ENCODE assay signal across 8 cellular contexts in the genomic region with DNA sequence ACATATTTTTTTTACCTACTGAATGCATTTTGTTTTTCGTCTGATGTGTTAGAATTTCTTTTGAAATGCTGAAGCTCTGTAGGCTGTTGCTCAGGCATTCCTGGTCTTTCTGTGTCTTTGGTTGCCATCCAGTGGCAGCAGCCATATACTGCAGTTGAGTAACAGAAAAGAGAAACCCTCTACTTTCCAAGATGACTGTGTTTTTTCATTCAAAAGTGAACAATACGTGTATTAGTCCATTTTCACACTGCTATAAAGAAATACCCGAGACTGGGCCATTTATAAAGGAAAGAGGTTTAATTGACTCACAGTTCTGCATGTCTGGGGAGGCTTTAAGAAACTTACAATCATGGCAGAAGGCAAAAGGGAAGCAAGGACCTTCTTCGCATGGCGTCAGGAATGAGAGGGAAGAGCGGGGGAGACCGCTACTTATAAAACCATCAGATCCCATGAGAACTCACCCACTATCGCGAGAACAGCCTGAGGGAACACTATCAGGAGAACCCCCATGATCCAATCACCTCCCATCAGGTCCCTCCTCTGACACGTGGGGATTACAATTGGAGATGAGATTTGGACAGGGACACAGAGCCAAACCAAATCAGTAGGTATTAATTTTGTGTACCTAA. TPM values are rescaled to one million over a fixed set of nuclear protein-coding genes. Genes with fewer than 3 reads are reported as not detected.
A peak's percentile ranks its signal among the peaks of the same experiment; 100 is the strongest.
DNase-seq lines count a peak whose midpoint lies in the region; ATAC-seq and TF ChIP-seq lines count a peak whose summit lies in the region.

No MANE protein-coding gene starts in this region.

- peak overlapping the region; percentile 5 for H3K4me2 ChIP-seq in trophoblast cell (ENCODE audit: low read length)

- H4K91ac ChIP-seq in trophoblast cell (ENCODE audit: low read depth, low read length), result no peak overlapping the region

- no peak overlapping the region for H4K12ac ChIP-seq in trophoblast cell (ENCODE audit: low read depth, low read length)

- no peaks in the 10 kb centered on the region for H3K79me1 ChIP-seq in trophoblast cell (ENCODE audit: low read length)

- H2AFZ ChIP-seq in trophoblast cell (ENCODE audit: insufficient read depth, low read length, poor library complexity), result no peak overlapping the region

- H3K18ac ChIP-seq in trophoblast cell (ENCODE audit: low read length), result no peak overlapping the region

- H3K4me1 Mint-ChIP-seq in CD14-positive monocyte, result peaks cover 8% of the 10 kb centered on the region
- peaks cover 11% of the 10 kb centered on the region for H3K4me1 Mint-ChIP-seq in activated naive CD4-positive, alpha-beta T cell treated with anti-CD3 and anti-CD28 coated beads, Interleukin-2, amount 50 U/mL, for 24 hours

- no peak overlapping the region for H4K8ac ChIP-seq in trophoblast cell (ENCODE audit: low read depth, low read length)

- H3K36me3 Mint-ChIP-seq in CD14-positive monocyte, result no peaks in the 10 kb centered on the region
- no peaks in the 10 kb centered on the region for H3K36me3 Mint-ChIP-seq in activated naive CD4-positive, alpha-beta T cell treated with anti-CD3 and anti-CD28 coated beads, Interleukin-2, amount 50 U/mL, for 24 hours

- no peak for ATAC-seq in GM19455 (IDR thresholded peaks at IDR 0.05; ENCODE audit: unreplicated experiment)

- H3K9me3 Mint-ChIP-seq in CD14-positive monocyte, result peaks cover 0 to 5% (median 0%) of the 10 kb centered on the region in 7 donors
- no peaks in the 10 kb centered on the region for H3K9me3 Mint-ChIP-seq in activated naive CD4-positive, alpha-beta T cell treated with anti-CD3 and anti-CD28 coated beads, Interleukin-2, amount 50 U/mL, for 24 hours

- no peak overlapping the region for H3K23ac ChIP-seq in trophoblast cell (ENCODE audit: low read length)

- peak overlapping the region; percentile 50 to 82 for H3K4me3 Mint-ChIP-seq in CD14-positive monocyte
- H3K4me3 Mint-ChIP-seq in activated naive CD4-positive, alpha-beta T cell treated with anti-CD3 and anti-CD28 coated beads, Interleukin-2, amount 50 U/mL, for 24 hours, result peak overlapping the region; percentile 89

- no peak for DNase-seq in CD14-positive monocyte (ENCODE audit: low spot score)
- peak; percentile 59 to 60 for DNase-seq in Kasumi-1 (lab: John Stamatoyannopoulos, UW)
- peak; percentile 80 to 86 for DNase-seq in SHP77 (lab: John Stamatoyannopoulos, UW)
- peak; percentile 61 for DNase-seq in globus pallidus (ENCODE audit: low spot score)
- peak; percentile 52 to 73 for DNase-seq in trophoblast cell

- H2BK120ac ChIP-seq in trophoblast cell (ENCODE audit: insufficient read depth, low read length, poor library complexity), result no peak overlapping the region

- WGBS in trophoblast cell (ENCODE audit: extremely low coverage, insufficient coverage, insufficient read length), result no CpG with 5 or more reads among the region's 10 CpGs

- peaks cover 4% of the 10 kb centered on the region for H3K9me3 ChIP-seq in trophoblast cell (ENCODE audit: insufficient read depth, low read depth, low read length)

- H3K36me3 ChIP-seq in trophoblast cell (ENCODE audit: control insufficient read depth in 1 of 2, insufficient read depth in 2 of 2, low read length in 2 of 2), result no peaks in the 10 kb centered on the region

- peaks cover 21 to 29% (median 26%) of the 10 kb centered on the region in 3 donors for H3K27me3 Mint-ChIP-seq in CD14-positive monocyte (ENCODE audit: low read depth in 3 of 3)
- peaks cover 8% of the 10 kb centered on the region for H3K27me3 Mint-ChIP-seq in activated naive CD4-positive, alpha-beta T cell treated with anti-CD3 and anti-CD28 coated beads, Interleukin-2, amount 50 U/mL, for 24 hours

- H3K27ac Mint-ChIP-seq in CD14-positive monocyte, result peak overlapping the region in 2 of 7 donors; percentile 45 to 57
- H3K27ac Mint-ChIP-seq in activated naive CD4-positive, alpha-beta T cell treated with anti-CD3 and anti-CD28 coated beads, Interleukin-2, amount 50 U/mL, for 24 hours, result peak overlapping the region; percentile 92

- H3K4ac ChIP-seq in trophoblast cell (ENCODE audit: low read depth, low read length), result no peak overlapping the region

- peaks cover 7% of the 10 kb centered on the region for H3K27me3 ChIP-seq in trophoblast cell (ENCODE audit: insufficient read depth, low read length)

- peaks cover 5% of the 10 kb centered on the region for H3K79me2 ChIP-seq in trophoblast cell (ENCODE audit: control insufficient read depth, insufficient read depth, low read length, poor library complexity)

- H2BK5ac ChIP-seq in trophoblast cell (ENCODE audit: low read depth, low read length, poor library complexity), result no peak overlapping the region

- H2BK12ac ChIP-seq in trophoblast cell (ENCODE audit: low read length), result no peak overlapping the region

- H3K9ac ChIP-seq in trophoblast cell (ENCODE audit: low read length), result no peak overlapping the region

- TF ChIP-seq POLR2A in GM19193 (IDR thresholded peaks at IDR 0.05; ENCODE audit: extremely low read depth, insufficient read depth, insufficient read length), result peak; percentile 27

- no peak overlapping the region for H3K4me3 ChIP-seq in trophoblast cell (ENCODE audit: low read depth, low read length)

- H3K4me1 ChIP-seq in trophoblast cell (ENCODE audit: control insufficient read depth in 1 of 2, insufficient read depth in 2 of 2, low read length in 2 of 2), result peaks cover 2 to 8% of the 10 kb centered on the region in 2 experiments

- peak; percentile 78 for TF ChIP-seq CTCF in CD14-positive monocyte (IDR thresholded peaks at IDR 0.05)

- intact Hi-C loops in CD14-positive monocyte (cut with micrococcal nuclease), result loop anchor here in 1 of 2 donors (10.0 kb wide), 2 partner anchors 223 to 523 kb away; partner anchors contain the start of gene LPCAT4

- no peak overlapping the region for H3K27ac ChIP-seq in trophoblast cell (ENCODE audit: low read depth, low read length)

- no peak overlapping the region for H3K14ac ChIP-seq in trophoblast cell (ENCODE audit: low read length)

- H2AK5ac ChIP-seq in trophoblast cell (ENCODE audit: low read length), result no peak overlapping the region

RNA-seq across cellular contexts. Expression of gene GOLGA8B, which starts 4.7 kb away (rescaled TPM):
- under 1 TPM in 1 of 2 donors, not detected in 1; 0.37 TPM for polyA plus RNA-seq in CD14-positive monocyte
- polyA plus RNA-seq in trophoblast cell (2013), result 19.3 and 21.3 TPM in 2 replicates
